7 cellular contexts compared by ENCODE assay signal in the genomic region with DNA sequence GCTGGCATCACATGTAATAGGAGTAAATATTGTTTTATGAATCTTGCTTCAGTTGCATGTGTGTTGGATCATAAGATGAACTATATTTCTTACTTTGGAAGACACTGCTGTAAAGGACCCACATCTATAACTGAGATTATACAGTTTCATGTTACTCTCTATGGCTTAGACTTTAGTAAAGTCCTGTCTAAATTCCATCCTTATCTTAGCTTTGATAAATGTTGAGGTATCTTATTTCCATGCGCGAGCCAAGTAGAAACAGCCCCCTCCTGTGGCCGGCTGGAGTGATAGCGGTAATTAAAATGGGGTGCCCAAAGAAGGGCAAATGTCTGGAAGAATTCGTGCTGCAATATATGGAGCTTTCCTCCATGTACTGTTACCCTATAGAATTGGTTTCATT. TPM values are rescaled to one million over a fixed set of nuclear protein-coding genes. Genes with fewer than 3 reads are reported as not detected.
DNase-seq lines count a peak whose midpoint lies in the region; ATAC-seq, FAIRE-seq and TF ChIP-seq lines count a peak whose summit lies in the region.

No MANE protein-coding gene starts in this region.

- POLR2A ChIA-PET in GM10248 (lab: Yijun Ruan, JAX) = no interaction called here

- CTCF ChIA-PET in GM10248 (lab: Yijun Ruan, JAX) = interaction anchor here (0.7 to 6.4 kb wide), 36 partner anchors 9 to 610 kb away, joined by 3 to 163 read pairs (median 4); no protein-coding TSS in a partner anchor

- no peaks in the 10 kb centered on the region for H4K20me1 ChIP-seq in Loucy (ENCODE audit: insufficient read depth, low read length, poor library complexity, severe bottlenecking)

- H3K27me3 ChIP-seq in Loucy (ENCODE audit: insufficient read depth, low read length, poor library complexity, severe bottlenecking) = no peaks in the 10 kb centered on the region

- no peak overlapping the region for H3K9ac ChIP-seq in Loucy (ENCODE audit: low read depth, low read length, poor library complexity, severe bottlenecking)

- no peaks in the 10 kb centered on the region for H3K79me2 ChIP-seq in Loucy (ENCODE audit: insufficient read depth, low read length)

- ATAC-seq in activated T-cell treated with anti-CD3 and anti-CD28 coated beads, Interleukin-2, amount 50 U/mL, for 4 hours = peak in 1 of 2 donors; percentile 37

- H3K9me3 Mint-ChIP-seq in activated T-cell treated with anti-CD3 and anti-CD28 coated beads, Interleukin-2, amount 50 U/mL, for 4 hours = no peaks in the 10 kb centered on the region

- no peak overlapping the region for H3K4me2 ChIP-seq in Loucy (ENCODE audit: low read depth, low read length, poor library complexity, severe bottlenecking)

- H3K9me2 ChIP-seq in Loucy (replicated peaks; ENCODE audit: low read depth, low read length) = no peaks in the 10 kb centered on the region

- H3K4me1 Mint-ChIP-seq in activated T-cell treated with anti-CD3 and anti-CD28 coated beads, Interleukin-2, amount 50 U/mL, for 4 hours (ENCODE audit: low read depth) = no peaks in the 10 kb centered on the region

- peaks cover 11% of the 10 kb centered on the region for H3K4me1 ChIP-seq in Loucy (ENCODE audit: insufficient read depth, low read length, poor library complexity, severe bottlenecking)

- TF ChIP-seq CTCF in GM10248 (IDR thresholded peaks at IDR 0.05; ENCODE audit: control extremely low read depth, extremely low read depth, low read depth, missing control alignments) (peak; percentile 58), Loucy (conservative IDR thresholded peaks at IDR 0.05; ENCODE audit: low read length) (peak; percentile 95)

- DNase-seq in GM10248 (ENCODE audit: extremely low spot score) (peak; percentile 23), NCI-H1930 (lab: John Stamatoyannopoulos, UW) (no peak), NOMO-1 treated with DMSO at 0.1 percent for 48 hours (lab: John Stamatoyannopoulos, UW; ENCODE audit: unreplicated experiment) (no peak)
- peak; percentile 10 for DNase-seq in activated T-cell treated with anti-CD3 and anti-CD28 coated beads, Interleukin-2, amount 50 U/mL, for 4 hours
- DNase-seq in stimulated activated CD8-positive, alpha-beta memory T cell treated with anti-CD3 and anti-CD28 coated beads, Interleukin-4, amount 100 ng/mL, for 48 hours = peak; percentile 68

- peak overlapping the region; percentile 34; the same call in 1 of the 2 replicates for H2AFZ ChIP-seq in Loucy (ENCODE audit: low read length)

- no peaks in the 10 kb centered on the region for H3K9me3 ChIP-seq in Loucy (ENCODE audit: insufficient read depth, low read depth, low read length)

- H3K36me3 Mint-ChIP-seq in activated T-cell treated with anti-CD3 and anti-CD28 coated beads, Interleukin-2, amount 50 U/mL, for 4 hours (ENCODE audit: insufficient read depth) = no peaks in the 10 kb centered on the region

- H3F3A ChIP-seq in Loucy (ENCODE audit: low read depth) = no peaks in the 10 kb centered on the region

- H3K27me3 Mint-ChIP-seq in activated T-cell treated with anti-CD3 and anti-CD28 coated beads, Interleukin-2, amount 50 U/mL, for 4 hours (ENCODE audit: low read depth) = peaks cover 1% of the 10 kb centered on the region

- H3K4me3 ChIP-seq in Loucy (ENCODE audit: low read length, poor library complexity, severe bottlenecking) = no peak overlapping the region

- no peaks in the 10 kb centered on the region for H3K36me3 ChIP-seq in Loucy (ENCODE audit: insufficient read depth, low read length)

- no peak overlapping the region for H3K4me3 Mint-ChIP-seq in activated T-cell treated with anti-CD3 and anti-CD28 coated beads, Interleukin-2, amount 50 U/mL, for 4 hours

- peak; percentile 94 for FAIRE-seq in islet of Langerhans (lab: Jason Lieb, UNC)

RNA-seq across cellular contexts. Expression of gene CCDC158, which starts 43.0 kb away (rescaled TPM):
- total RNA-seq in activated T-cell treated with anti-CD3 and anti-CD28 coated beads, Interleukin-2, amount 50 U/mL, for 4 hours = not detected

RNA-seq across cellular contexts. Expression of gene SHROOM3, which starts 57.1 kb away (rescaled TPM):
- under 1 TPM; 0.05 to 0.33 (median 0.08) TPM for total RNA-seq in activated T-cell treated with anti-CD3 and anti-CD28 coated beads, Interleukin-2, amount 50 U/mL, for 4 hours

Comparison
In these comparisons a context has a peak if more than half of its experiments do, and no peak if none do; other contexts are left out.
1. DNase-seq: peak in GM10248 (single experiment), activated T-cell treated with anti-CD3 and anti-CD28 coated beads, Interleukin-2, amount 50 U/mL, for 4 hours (single experiment) and stimulated activated CD8-positive, alpha-beta memory T cell treated with anti-CD3 and anti-CD28 coated beads, Interleukin-4, amount 100 ng/mL, for 48 hours (single experiment); none in NCI-H1930 (0 of 2) and NOMO-1 treated with DMSO at 0.1 percent for 48 hours (single experiment).